Comparison of ENCODE assay signal across 23 cellular contexts in the genomic region with DNA sequence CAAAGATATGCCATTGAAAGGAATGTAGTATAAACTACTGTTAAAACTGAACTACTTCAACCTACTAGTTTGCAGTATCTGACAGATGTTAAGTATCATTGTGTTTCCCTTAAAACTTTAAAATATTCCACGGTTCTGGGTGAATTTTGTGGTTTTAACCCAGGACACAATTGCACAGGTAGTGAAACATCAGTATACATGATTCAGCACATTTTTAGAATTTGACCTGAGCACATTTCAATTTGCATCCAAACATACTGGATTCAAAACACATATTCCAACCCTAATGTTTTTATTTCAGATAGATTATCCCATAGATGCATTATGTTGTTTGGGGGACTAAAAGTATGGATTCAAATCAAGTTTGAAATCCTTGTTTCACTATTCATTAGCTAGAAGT.
DNase-seq lines count a peak whose midpoint lies in the region; ATAC-seq, FAIRE-seq and TF ChIP-seq lines count a peak whose summit lies in the region.
"Had no signal": no experiment of that assay in that cellular context is flagged by ENCODE, and none has a peak within 500 bp of the region (broad histone marks: within the 10 kb centered on the region; RNA-seq: fewer than 3 reads in every experiment).

No MANE protein-coding gene starts in this region.

- ATAC-seq in A549 = no peak
- ATAC-seq in IMR-90 (ENCODE audit: low read depth) = no peak
- ATAC-seq in GM12878 = no peak
- ATAC-seq: CD8-positive, alpha-beta T cell had no signal

- TF ChIP-seq EP300 in A549 (IDR thresholded peaks at IDR 0.05) (no peak), GM12878 (IDR thresholded peaks at IDR 0.05; ENCODE audit: borderline replicate concordance in 1 of 2, control insufficient read depth in 1 of 2, low read depth in 2 of 2, low read length in 2 of 2) (no peak)

- H3K9ac ChIP-seq in IMR-90 (ENCODE audit: low read depth, low read length) (no peak overlapping the region), GM12878 (ENCODE audit: control insufficient read depth, insufficient read depth, low read length) (no peak overlapping the region), kidney (ENCODE audit: low read length in 2 of 2) (no peak overlapping the region)
- H3K9ac ChIP-seq: BLaER1 treated with 17β-estradiol and CSF1 and Interleukin-3, amounts not matched to agents 10 nM and 100 nM had no signal

- H3K4me3 ChIP-seq in A549 = no peak overlapping the region
- no peak overlapping the region for H3K4me3 ChIP-seq in IMR-90 (ENCODE audit: insufficient read depth, low read depth, low read length)
- H3K4me3 ChIP-seq in GM12878 = no peak overlapping the region
- H3K4me3 ChIP-seq in H7 (ENCODE audit: insufficient read depth, low read depth, low read length) = no peak overlapping the region
- H3K4me3 ChIP-seq in kidney (ENCODE audit: low read length in 2 of 2) = no peak overlapping the region
- H3K4me3 ChIP-seq: BLaER1 treated with 17β-estradiol and CSF1 and Interleukin-3, amounts not matched to agents 10 nM and 100 nM had no signal

- FAIRE-seq in A549 (lab: Jason Lieb, UNC) (no peak), GM12892 (lab: Jason Lieb, UNC) (peak; percentile 79), GM12878 (lab: Jason Lieb, UNC) (no peak), kidney (lab: Jason Lieb, UNC) (no peak)
- FAIRE-seq: A204.1, D721Med, GM12891 had no signal

- H3K27me3 ChIP-seq in IMR-90 (ENCODE audit: control insufficient read depth, insufficient read depth, low read length) = no peaks in the 10 kb centered on the region
- H3K27me3 ChIP-seq in GM12878 (replicated peaks in 1 of 2; ENCODE audit: control insufficient read depth in 2 of 2, insufficient read depth in 2 of 2, low read length in 1 of 2) = no peaks in the 10 kb centered on the region
- no peaks in the 10 kb centered on the region for H3K27me3 ChIP-seq in H7 (ENCODE audit: control insufficient read depth, insufficient read depth, low read length)
- H3K27me3 ChIP-seq: BLaER1 treated with 17β-estradiol and CSF1 and Interleukin-3, amounts not matched to agents 10 nM and 100 nM had no signal

- H2AFZ ChIP-seq in IMR-90 (replicated peaks; ENCODE audit: low read length, poor library complexity) = no peak overlapping the region
- H2AFZ ChIP-seq in GM12878 (ENCODE audit: control insufficient read depth, low read depth, low read length) = no peak overlapping the region

- TF ChIP-seq CTCF in A549 (IDR thresholded peaks at IDR 0.05) (no peak), IMR-90 (conservative IDR thresholded peaks at IDR 0.05; ENCODE audit: low read depth, low read length) (no peak), GM12878 (IDR thresholded peaks at IDR 0.05 in 2 of 3, conservative IDR thresholded peaks at IDR 0.05 in 1 of 3; ENCODE audit: control insufficient read depth in 2 of 3, extremely low read depth in 1 of 3, insufficient read depth in 1 of 3, low read depth in 3 of 3, low read length in 3 of 3) (no peak), kidney (IDR thresholded peaks at IDR 0.05; ENCODE audit: borderline replicate concordance, extremely low read depth, insufficient read depth) (no peak)

- H3K4me1 ChIP-seq in A549 (no peaks in the 10 kb centered on the region), IMR-90 (ENCODE audit: control insufficient read depth, insufficient read depth, low read length) (no peaks in the 10 kb centered on the region), GM12878 (ENCODE audit: control insufficient read depth, insufficient read depth, low read length) (no peaks in the 10 kb centered on the region), kidney (ENCODE audit: control insufficient read depth in 1 of 2, insufficient read depth in 1 of 2, low read depth in 1 of 2, low read length in 2 of 2) (no peaks in the 10 kb centered on the region)
- H3K4me1 ChIP-seq: BLaER1 treated with 17β-estradiol and CSF1 and Interleukin-3, amounts not matched to agents 10 nM and 100 nM; Caco-2 had no signal

- intact Hi-C loops in IMR-90 (cut with micrococcal nuclease) = no loop called here
- intact Hi-C loops in GM12878 (cut with micrococcal nuclease; ENCODE audit: unreplicated experiment) = loop anchor here (2.0 to 5.0 kb wide), 2 partner anchors 38 to 233 kb away; no protein-coding TSS in a partner anchor
- intact Hi-C loops in kidney (cut with DNase I) = no loop called here

- H3K14ac ChIP-seq in IMR-90 (replicated peaks; ENCODE audit: low read depth, low read length) = no peak overlapping the region

- no peaks in the 10 kb centered on the region for H3K79me2 ChIP-seq in GM12878 (ENCODE audit: control insufficient read depth, insufficient read depth, low read length)

- H3K9me1 ChIP-seq in IMR-90 (ENCODE audit: insufficient read depth, low read length) = no peaks in the 10 kb centered on the region

- H2BK120ac ChIP-seq in IMR-90 (ENCODE audit: low read depth, low read length) = no peak overlapping the region

- no peak overlapping the region for H2BK20ac ChIP-seq in IMR-90 (ENCODE audit: low read depth, low read length)

- H3K27ac ChIP-seq in A549 = no peak overlapping the region
- H3K27ac ChIP-seq in IMR-90 (ENCODE audit: insufficient read depth, low read length) = no peak overlapping the region
- H3K27ac ChIP-seq in GM12878 (ENCODE audit: control insufficient read depth, insufficient read depth) = no peak overlapping the region
- H3K27ac ChIP-seq in kidney (ENCODE audit: low read depth in 2 of 2, low read length in 2 of 2) = no peak overlapping the region
- H3K27ac ChIP-seq: BLaER1 treated with 17β-estradiol and CSF1 and Interleukin-3, amounts not matched to agents 10 nM and 100 nM; C4-2B had no signal

- no peak for TF ChIP-seq POLR2A in A549 (IDR thresholded peaks at IDR 0.05; ENCODE audit: low read length)
- TF ChIP-seq POLR2A in GM12892 (IDR thresholded peaks at IDR 0.05; ENCODE audit: low read depth, low read length) = no peak
- TF ChIP-seq POLR2A in IMR-90 (IDR thresholded peaks at IDR 0.05; ENCODE audit: low read depth, low read length) = no peak
- TF ChIP-seq POLR2A in GM12878 (IDR thresholded peaks at IDR 0.05; ENCODE audit: low read depth, low read length) = no peak

- TF ChIP-seq RAD21 in A549 (conservative IDR thresholded peaks at IDR 0.05 in 1 of 2, IDR thresholded peaks at IDR 0.05 in 1 of 2) = no peak
- TF ChIP-seq RAD21 in IMR-90 (IDR thresholded peaks at IDR 0.05; ENCODE audit: low read length) = no peak
- no peak for TF ChIP-seq RAD21 in GM12878 (IDR thresholded peaks at IDR 0.05; ENCODE audit: insufficient read depth, low read depth, low read length)

- H3K79me1 ChIP-seq in IMR-90 (ENCODE audit: low read depth in 1 of 2, low read length in 2 of 2) = no peaks in the 10 kb centered on the region

- no peaks in the 10 kb centered on the region for H3K9me3 ChIP-seq in A549
- peaks cover 2% of the 10 kb centered on the region; the same call in 1 of the 2 replicates for H3K9me3 ChIP-seq in IMR-90 (ENCODE audit: control insufficient read depth, insufficient read depth, low read length)
- H3K9me3 ChIP-seq in GM12878 (replicated peaks; ENCODE audit: control insufficient read depth, insufficient read depth, low read length) = no peaks in the 10 kb centered on the region
- peaks cover 0 to 2% of the 10 kb centered on the region in 2 donors for H3K9me3 ChIP-seq in kidney (ENCODE audit: control insufficient read depth in 1 of 2, low read length in 2 of 2)
- H3K9me3 ChIP-seq: BLaER1 treated with 17β-estradiol and CSF1 and Interleukin-3, amounts not matched to agents 10 nM and 100 nM; Caco-2 had no signal

- H2AK5ac ChIP-seq in IMR-90 (ENCODE audit: low read depth, low read length) = no peak overlapping the region

- H2BK15ac ChIP-seq in IMR-90 (ENCODE audit: low read depth, low read length) = no peak overlapping the region

- in situ Hi-C loops in IMR-90 (cut with MboI; ENCODE audit: low sequenced_read_pairs) = no loop called here
- in situ Hi-C loops in GM12878 (cut with MboI) = no loop called here

- H2BK5ac ChIP-seq in IMR-90 (ENCODE audit: low read depth, low read length, poor library complexity, severe bottlenecking) = no peak overlapping the region

- no peak overlapping the region for H3K4me2 ChIP-seq in A549
- no peak overlapping the region for H3K4me2 ChIP-seq in IMR-90 (ENCODE audit: low read depth, low read length)
- H3K4me2 ChIP-seq in GM12878 (ENCODE audit: control insufficient read depth, insufficient read depth) = no peak overlapping the region

- H4K5ac ChIP-seq in IMR-90 (ENCODE audit: low read depth, low read length) = no peak overlapping the region

- H3K4ac ChIP-seq in IMR-90 (ENCODE audit: low read depth, low read length) = no peak overlapping the region

- RAD21 ChIA-PET in GM12878 (lab: Charles Lee; ENCODE audit: unreplicated experiment) = interaction anchor here (0.6 to 1.6 kb wide), 3 partner anchors 41 to 375 kb away, joined by 3 to 4 read pairs (median 3); no protein-coding TSS in a partner anchor

- SMC1A ChIA-PET in GM12878 (lab: Charles Lee; ENCODE audit: uncharacterized antibody, unreplicated experiment) = interaction anchor here (0.9 to 1.2 kb wide), 2 partner anchors 41 to 76 kb away, joined by 3 to 5 read pairs; no protein-coding TSS in a partner anchor

- POLR2A ChIA-PET in A549 (lab: Yijun Ruan, JAX) (no interaction called here), IMR-90 (lab: Charles Lee; ENCODE audit: unreplicated experiment) (no interaction called here), GM12878 (lab: Charles Lee) (no interaction called here)

- CTCF ChIA-PET in A549 (lab: Yijun Ruan, JAX) (no interaction called here), IMR-90 (lab: Yijun Ruan, JAX) (no interaction called here), GM12878 (lab: Yijun Ruan, JAX) (interaction anchor here (1.2 kb wide), 1 partner anchor 41 kb away, joined by 4 read pairs; no protein-coding TSS in a partner anchor)

- DNase-seq in A549 (ENCODE audit: low read depth in 1 of 2, low spot score in 1 of 2) (no peak), GM12892 (ENCODE audit: insufficient read length) (no peak), IMR-90 (no peak), GM12878 (ENCODE audit: low read depth, low spot score) (no peak), H7 (no peak), kidney (no peak), retina (no peak), DMS53 treated with DMSO at 0.1 percent for 48 hours (lab: John Stamatoyannopoulos, UW; ENCODE audit: unreplicated experiment) (no peak)
- DNase-seq: 8988T; AML-193; Caco-2; Calu3; CD4-positive, alpha-beta T cell; CD8-positive, alpha-beta T cell; DMS79; DND-41; EL; GDM1 had no signal

- dilution Hi-C loops in IMR-90 (cut with HindIII; ENCODE audit: low sequenced_read_pairs, unreplicated experiment) = no loop called here

- H3K36me3 ChIP-seq in IMR-90 (ENCODE audit: control insufficient read depth, insufficient read depth, low read length) = no peaks in the 10 kb centered on the region
- no peaks in the 10 kb centered on the region for H3K36me3 ChIP-seq in GM12878 (ENCODE audit: control insufficient read depth in 2 of 2, insufficient read depth in 2 of 2, low read length in 1 of 2)
- no peaks in the 10 kb centered on the region for H3K36me3 ChIP-seq in H7 (replicated peaks; ENCODE audit: control insufficient read depth, insufficient read depth, low read length)
- no peaks in the 10 kb centered on the region for H3K36me3 ChIP-seq in kidney (ENCODE audit: control insufficient read depth in 1 of 2, insufficient read depth in 2 of 2, low read length in 2 of 2)
- H3K36me3 ChIP-seq: BLaER1 treated with 17β-estradiol and CSF1 and Interleukin-3, amounts not matched to agents 10 nM and 100 nM had no signal

- H4K20me1 ChIP-seq in IMR-90 (ENCODE audit: insufficient read depth, low read length) (no peaks in the 10 kb centered on the region), GM12878 (ENCODE audit: control insufficient read depth, insufficient read depth) (no peaks in the 10 kb centered on the region)
- H4K20me1 ChIP-seq: BLaER1 treated with 17β-estradiol and CSF1 and Interleukin-3, amounts not matched to agents 10 nM and 100 nM had no signal

- H4K91ac ChIP-seq in IMR-90 (ENCODE audit: insufficient read depth, low read depth, low read length) = no peak overlapping the region

- no peak overlapping the region for H4K8ac ChIP-seq in IMR-90 (ENCODE audit: low read depth in 2 of 2, low read length in 2 of 2)

- no TSS peak for BruUV-seq in IMR-90 (replicated peaks; lab: Mats Ljungman, UMichigan)
- BruUV-seq in GM12878 (replicated peaks; lab: Mats Ljungman, UMichigan) = no TSS peak

- H3K56ac ChIP-seq in IMR-90 (ENCODE audit: extremely low read depth, insufficient read depth, low read length) = no peak overlapping the region

- H3K18ac ChIP-seq in IMR-90 (ENCODE audit: low read depth, low read length) = no peak overlapping the region

- WGBS in A549 (ENCODE audit: missing lambda C conversion rate) = 0% methylated on average over 1 of the region's 1 CpG
- WGBS in IMR-90 (ENCODE audit: extremely low coverage in 2 of 2, insufficient read length in 1 of 2), 2 experiments = no CpG with 5 or more reads among the region's 1 CpG
- WGBS in GM12878 (ENCODE audit: insufficient coverage, insufficient replicate concordance, low lambda C conversion rate, missing lambda C conversion rate) = 0% methylated on average over 1 of the region's 1 CpG

- H3K23ac ChIP-seq in IMR-90 (ENCODE audit: low read depth, low read length) = no peak overlapping the region

- H2AK9ac ChIP-seq in IMR-90 (replicated peaks; ENCODE audit: low read depth, low read length, poor library complexity) = no peak overlapping the region
